1 cellular context compared by ENCODE assay signal in the genomic region with DNA sequence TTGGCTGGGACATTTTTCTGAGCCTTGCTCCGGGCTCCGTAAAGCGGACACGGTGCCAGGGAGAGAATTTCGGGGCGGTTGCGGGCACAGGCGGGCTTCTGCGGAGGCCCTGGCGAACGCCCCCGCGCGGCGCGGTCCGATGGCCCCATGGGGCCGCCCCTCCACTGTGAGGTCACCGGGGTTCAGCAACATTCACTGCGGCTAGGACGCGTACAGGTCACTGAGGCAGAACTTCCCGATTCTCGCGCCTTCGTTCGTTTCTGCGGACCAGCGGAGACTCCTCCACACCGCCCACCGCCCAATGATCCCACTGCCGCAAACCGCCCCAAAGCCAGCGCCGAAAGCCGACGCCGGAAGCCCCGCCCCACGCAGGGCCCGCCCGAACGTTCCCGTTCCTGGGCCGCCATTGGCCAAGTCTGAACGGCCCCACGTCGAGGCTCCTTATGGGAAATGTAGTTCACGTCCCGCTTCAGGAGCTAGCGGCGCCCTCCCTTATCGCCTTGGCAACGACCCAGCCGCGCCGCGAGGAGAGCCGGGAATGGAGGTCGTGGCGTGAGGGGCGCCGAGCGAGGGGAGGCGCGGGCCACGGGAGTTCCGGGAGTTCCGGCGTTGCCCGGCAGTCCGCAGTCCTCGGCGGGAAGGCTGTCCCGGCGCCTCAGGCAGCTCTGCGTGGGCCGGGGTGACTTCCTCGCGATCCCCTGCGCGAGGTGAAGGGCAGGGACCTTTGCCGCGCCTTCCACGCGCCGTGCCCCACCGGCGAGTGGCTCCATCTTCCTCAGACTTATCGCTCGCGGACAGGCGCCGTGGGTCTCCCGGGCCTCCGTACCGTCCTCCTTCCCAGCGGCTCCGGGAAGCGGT.
TF ChIP-seq lines count a peak whose summit lies in the region.

ZNF584 (plus strand) TSS at position 498 of the 858 bp plus-strand sequence. CDS start 499 bp downstream, outside the sequence.

TF ChIP-seq in HepG2, 621 proteins besides CTCF, POLR2A, EP300 and RAD21 (continued from another document and continues in another):
- no peak for TF ChIP-seq ZNF646 (CRISPR knock-in tag; IDR thresholded peaks at IDR 0.05)
- TF ChIP-seq NRL (CRISPR knock-in tag; IDR thresholded peaks at IDR 0.05; ENCODE audit: borderline replicate concordance), result peak; percentile 53; the same call in 1 of the 2 replicates
- no peak for TF ChIP-seq BHLHE40 (IDR thresholded peaks at IDR 0.05; ENCODE audit: low read length)
- 0 out of 2 replicates have a peak, but pooled peaks have one; percentile 15 for TF ChIP-seq CHD4 (IDR thresholded peaks at IDR 0.05; ENCODE audit: borderline replicate concordance, low read length)
- no peak for TF ChIP-seq RARG (CRISPR knock-in tag; IDR thresholded peaks at IDR 0.05; ENCODE audit: low read depth)
- peak; percentile 90; the same call in 1 of the 2 replicates for TF ChIP-seq ZNF230 (CRISPR knock-in tag; IDR thresholded peaks at IDR 0.05)
- TF ChIP-seq ZNF703 (CRISPR knock-in tag; IDR thresholded peaks at IDR 0.05; ENCODE audit: borderline replicate concordance), result no peak
- no peak for TF ChIP-seq ZNF264 (CRISPR knock-in tag; IDR thresholded peaks at IDR 0.05)
- TF ChIP-seq KDM5B (CRISPR knock-in tag; IDR thresholded peaks at IDR 0.05; ENCODE audit: borderline replicate concordance), result no peak; the same call in 1 of the 2 replicates
- TF ChIP-seq KLF12 (CRISPR knock-in tag; IDR thresholded peaks at IDR 0.05; ENCODE audit: borderline replicate concordance), result peak; percentile 75; the same call in 1 of the 2 replicates
- TF ChIP-seq PHF21A (CRISPR knock-in tag; IDR thresholded peaks at IDR 0.05), result no peak
- TF ChIP-seq FIP1L1 (IDR thresholded peaks at IDR 0.05; ENCODE audit: borderline replicate concordance, insufficient read depth, low read depth, low read length), result no peak
- TF ChIP-seq ZBTB33 (CRISPR knock-in tag; IDR thresholded peaks at IDR 0.05), result no peak
- TF ChIP-seq ZNF430 (CRISPR knock-in tag; IDR thresholded peaks at IDR 0.05), result no peak
- no peak for TF ChIP-seq ZNF7 (CRISPR knock-in tag; IDR thresholded peaks at IDR 0.05)
- no peak for TF ChIP-seq ZNF563 (CRISPR knock-in tag; IDR thresholded peaks at IDR 0.05)
- no peak for TF ChIP-seq MLLT10 (CRISPR knock-in tag; IDR thresholded peaks at IDR 0.05)
- TF ChIP-seq CBX1 (IDR thresholded peaks at IDR 0.05; ENCODE audit: low read depth), result peak; percentile 60
- no peak for TF ChIP-seq ZNF367 (CRISPR knock-in tag; IDR thresholded peaks at IDR 0.05; ENCODE audit: borderline replicate concordance)
- TF ChIP-seq ZNF263 (CRISPR knock-in tag; IDR thresholded peaks at IDR 0.05), result no peak; the same call in 1 of the 2 replicates
- no peak for TF ChIP-seq RXRB (CRISPR knock-in tag; IDR thresholded peaks at IDR 0.05; ENCODE audit: borderline replicate concordance)
- no peak for TF ChIP-seq SRSF9 (IDR thresholded peaks at IDR 0.05; ENCODE audit: borderline replicate concordance, insufficient read depth, low read depth, low read length, poor library complexity, severe bottlenecking)
- 0 out of 2 replicates have a peak, but pooled peaks have one; percentile 51 for TF ChIP-seq ZNF747 (CRISPR knock-in tag; IDR thresholded peaks at IDR 0.05; ENCODE audit: borderline replicate concordance)
- 0 out of 2 replicates have a peak, but pooled peaks have one; percentile 66 for TF ChIP-seq IRX3 (CRISPR knock-in tag; IDR thresholded peaks at IDR 0.05; ENCODE audit: borderline replicate concordance, low read depth)
- TF ChIP-seq HNRNPL (IDR thresholded peaks at IDR 0.05; ENCODE audit: low read depth, low read length), result no peak
- TF ChIP-seq POLR2AphosphoS2 (IDR thresholded peaks at IDR 0.05; ENCODE audit: low read depth, low read length), result no peak
- TF ChIP-seq NFAT5 (CRISPR knock-in tag; IDR thresholded peaks at IDR 0.05), result no peak; the same call in 1 of the 2 replicates
- peak; percentile 93 for TF ChIP-seq SIN3A (IDR thresholded peaks at IDR 0.05; ENCODE audit: borderline replicate concordance, low read depth, low read length)
- no peak for TF ChIP-seq RBAK (CRISPR knock-in tag; IDR thresholded peaks at IDR 0.05)
- no peak for TF ChIP-seq ZNF580 (CRISPR knock-in tag; IDR thresholded peaks at IDR 0.05; ENCODE audit: borderline replicate concordance, low read depth)
- peak; percentile 65; the same call in 1 of the 2 replicates for TF ChIP-seq ETV6 (CRISPR knock-in tag; conservative IDR thresholded peaks at IDR 0.05)
- TF ChIP-seq FOXA1 (IDR thresholded peaks at IDR 0.05), result no peak
- TF ChIP-seq FOXA1 (CRISPR knock-in tag; IDR thresholded peaks at IDR 0.05), result no peak
- TF ChIP-seq, protein P1, sequence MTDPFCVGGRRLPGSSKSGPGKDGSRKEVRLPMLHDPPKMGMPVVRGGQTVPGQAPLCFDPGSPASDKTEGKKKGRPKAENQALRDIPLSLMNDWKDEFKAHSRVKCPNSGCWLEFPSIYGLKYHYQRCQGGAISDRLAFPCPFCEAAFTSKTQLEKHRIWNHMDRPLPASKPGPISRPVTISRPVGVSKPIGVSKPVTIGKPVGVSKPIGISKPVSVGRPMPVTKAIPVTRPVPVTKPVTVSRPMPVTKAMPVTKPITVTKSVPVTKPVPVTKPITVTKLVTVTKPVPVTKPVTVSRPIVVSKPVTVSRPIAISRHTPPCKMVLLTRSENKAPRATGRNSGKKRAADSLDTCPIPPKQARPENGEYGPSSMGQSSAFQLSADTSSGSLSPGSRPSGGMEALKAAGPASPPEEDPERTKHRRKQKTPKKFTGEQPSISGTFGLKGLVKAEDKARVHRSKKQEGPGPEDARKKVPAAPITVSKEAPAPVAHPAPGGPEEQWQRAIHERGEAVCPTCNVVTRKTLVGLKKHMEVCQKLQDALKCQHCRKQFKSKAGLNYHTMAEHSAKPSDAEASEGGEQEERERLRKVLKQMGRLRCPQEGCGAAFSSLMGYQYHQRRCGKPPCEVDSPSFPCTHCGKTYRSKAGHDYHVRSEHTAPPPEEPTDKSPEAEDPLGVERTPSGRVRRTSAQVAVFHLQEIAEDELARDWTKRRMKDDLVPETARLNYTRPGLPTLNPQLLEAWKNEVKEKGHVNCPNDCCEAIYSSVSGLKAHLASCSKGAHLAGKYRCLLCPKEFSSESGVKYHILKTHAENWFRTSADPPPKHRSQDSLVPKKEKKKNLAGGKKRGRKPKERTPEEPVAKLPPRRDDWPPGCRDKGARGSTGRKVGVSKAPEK (CRISPR knock-in tag; IDR thresholded peaks at IDR 0.05; ENCODE audit: borderline replicate concordance), result no peak
- no peak for TF ChIP-seq ZNF101 (CRISPR knock-in tag; IDR thresholded peaks at IDR 0.05; ENCODE audit: borderline replicate concordance, low read depth)
- peak; percentile 85 for TF ChIP-seq AGO1 (IDR thresholded peaks at IDR 0.05; ENCODE audit: low read depth, low read length, poor library complexity, severe bottlenecking)
- TF ChIP-seq ZNF543 (CRISPR knock-in tag; IDR thresholded peaks at IDR 0.05), result peak; percentile 79; the same call in 1 of the 2 replicates
- TF ChIP-seq SMAD9 (CRISPR knock-in tag; IDR thresholded peaks at IDR 0.05), result no peak
- no peak for TF ChIP-seq NFIC (IDR thresholded peaks at IDR 0.05; ENCODE audit: low read length)
- TF ChIP-seq FOXA3 (CRISPR knock-in tag; IDR thresholded peaks at IDR 0.05), result peak; percentile 30
- no peak for TF ChIP-seq NR3C1 (CRISPR knock-in tag; IDR thresholded peaks at IDR 0.05)
- TF ChIP-seq, protein P2, sequence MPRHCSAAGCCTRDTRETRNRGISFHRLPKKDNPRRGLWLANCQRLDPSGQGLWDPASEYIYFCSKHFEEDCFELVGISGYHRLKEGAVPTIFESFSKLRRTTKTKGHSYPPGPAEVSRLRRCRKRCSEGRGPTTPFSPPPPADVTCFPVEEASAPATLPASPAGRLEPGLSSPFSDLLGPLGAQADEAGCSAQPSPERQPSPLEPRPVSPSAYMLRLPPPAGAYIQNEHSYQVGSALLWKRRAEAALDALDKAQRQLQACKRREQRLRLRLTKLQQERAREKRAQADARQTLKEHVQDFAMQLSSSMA (CRISPR knock-in tag; IDR thresholded peaks at IDR 0.05), result 0 out of 2 replicates have a peak, but pooled peaks have one; percentile 39
